Comparison of ENCODE assay signal across 17 cellular contexts in genomic region chr9:121107881-121108280, GRCh38.
"Had no signal": no experiment of that assay in that cellular context is flagged by ENCODE, and none has a peak within 500 bp of the region (broad histone marks: within the 10 kb centered on the region; RNA-seq: fewer than 3 reads in every experiment).

No MANE protein-coding gene starts in this region.

- H3K27me3 ChIP-seq: breast epithelium, pancreas, right atrium auricular region, tibial artery, uterus had no signal

- H3K9me3 ChIP-seq: breast epithelium, pancreas, right atrium auricular region, tibial artery, uterus had no signal

- H3K27ac ChIP-seq: breast epithelium, pancreas, right atrium auricular region, tibial artery, uterus had no signal

- H3K4me3 Mint-ChIP-seq: activated CD8-positive, alpha-beta memory T cell treated with anti-CD3 and anti-CD28 coated beads, Interleukin-2, amount 10 ng/mL, durations not matched to agents 7 days and 5 days; activated naive CD8-positive, alpha-beta T cell treated with anti-CD3 and anti-CD28 coated beads for 36 hours; activated T-cell treated with anti-CD3 and anti-CD28 coated beads, Interleukin-2, amount 50 U/mL, for 24 hours; neural crest cell; stimulated activated effector memory CD8-positive, alpha-beta T cell treated with anti-CD3 and anti-CD28 coated beads, Interleukin-12 subunit alpha, Interleukin-12 subunit beta, amount 100 ng/mL, for 72 hours had no signal

- DNase-seq: activated CD4-positive, alpha-beta T cell treated with anti-CD3 and anti-CD28 coated beads for 1 hour; activated CD4-positive, alpha-beta T cell treated with anti-CD3 and anti-CD28 coated beads, Interleukin-2, amount 50 U/mL, for 48 hours; activated CD8-positive, alpha-beta memory T cell treated with anti-CD3 and anti-CD28 coated beads, Interleukin-2, amount 10 ng/mL, durations not matched to agents 7 days and 5 days; activated effector memory CD4-positive, alpha-beta T cell treated with anti-CD3 and anti-CD28 coated beads, Interleukin-2, amount 50 U/mL, for 16 hours; activated naive CD8-positive, alpha-beta T cell treated with anti-CD3 and anti-CD28 coated beads for 36 hours; activated T-cell treated with anti-CD3 and anti-CD28 coated beads, Interleukin-2, amount 50 U/mL, for 24 hours; anterior cingulate cortex; dermis blood vessel endothelial cell; hippocampal formation; kidney glomerular epithelial cell; pancreas; tibial artery; uterus had no signal

- H3K27me3 Mint-ChIP-seq: activated CD8-positive, alpha-beta memory T cell treated with anti-CD3 and anti-CD28 coated beads, Interleukin-2, amount 10 ng/mL, durations not matched to agents 7 days and 5 days; activated naive CD8-positive, alpha-beta T cell treated with anti-CD3 and anti-CD28 coated beads for 36 hours; activated T-cell treated with anti-CD3 and anti-CD28 coated beads, Interleukin-2, amount 50 U/mL, for 24 hours had no signal

- H3K27ac Mint-ChIP-seq: activated CD8-positive, alpha-beta memory T cell treated with anti-CD3 and anti-CD28 coated beads, Interleukin-2, amount 10 ng/mL, durations not matched to agents 7 days and 5 days; activated naive CD8-positive, alpha-beta T cell treated with anti-CD3 and anti-CD28 coated beads for 36 hours; activated T-cell treated with anti-CD3 and anti-CD28 coated beads, Interleukin-2, amount 50 U/mL, for 24 hours had no signal

- H3K9me3 Mint-ChIP-seq: activated T-cell treated with anti-CD3 and anti-CD28 coated beads, Interleukin-2, amount 50 U/mL, for 24 hours; neural crest cell; stimulated activated effector memory CD8-positive, alpha-beta T cell treated with anti-CD3 and anti-CD28 coated beads, Interleukin-12 subunit alpha, Interleukin-12 subunit beta, amount 100 ng/mL, for 72 hours had no signal

- H3K4me3 ChIP-seq: breast epithelium, pancreas, right atrium auricular region, tibial artery, uterus had no signal

- H3K36me3 ChIP-seq: pancreas, right atrium auricular region, tibial artery, uterus had no signal

- H3K4me1 ChIP-seq: breast epithelium, pancreas, right atrium auricular region, tibial artery, uterus had no signal

- ATAC-seq: activated CD8-positive, alpha-beta memory T cell treated with anti-CD3 and anti-CD28 coated beads, Interleukin-2, amount 10 ng/mL, durations not matched to agents 7 days and 5 days; pancreas; stimulated activated effector memory CD8-positive, alpha-beta T cell treated with anti-CD3 and anti-CD28 coated beads, Interleukin-12 subunit alpha, Interleukin-12 subunit beta, amount 100 ng/mL, for 72 hours had no signal

- H3K4me1 Mint-ChIP-seq: neural crest cell had no signal
